Comparison of ENCODE assay signal across 2 cellular contexts in the genomic region with DNA sequence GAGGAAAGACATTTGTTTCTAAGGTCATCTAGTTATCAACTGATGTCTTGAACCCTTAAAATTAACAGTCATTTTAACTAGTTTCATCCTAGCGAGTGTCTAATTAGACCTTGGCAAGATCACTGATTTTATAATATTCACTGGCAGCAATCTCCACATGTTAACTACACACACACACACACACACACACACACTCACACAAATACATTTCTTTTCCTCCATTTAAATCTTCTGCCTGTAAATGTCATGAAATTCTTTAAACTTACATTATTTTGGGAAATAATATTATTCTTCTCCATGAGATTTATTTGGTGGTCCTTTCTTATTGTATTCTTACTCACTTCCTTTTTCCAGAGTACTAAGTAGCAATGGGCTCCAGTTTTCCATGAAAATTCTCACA.
TF ChIP-seq lines count a peak whose summit lies in the region.

No MANE protein-coding gene starts in this region.

TF ChIP-seq in HCT116, 20 proteins besides CTCF, POLR2A, EP300 and RAD21:
- TF ChIP-seq ZFX (IDR thresholded peaks at IDR 0.05), result no peak
- TF ChIP-seq EGR1 (IDR thresholded peaks at IDR 0.05; ENCODE audit: low read depth), result no peak
- 0 out of 2 replicates have a peak, but pooled peaks have one; percentile 76 for TF ChIP-seq EZH2 (IDR thresholded peaks at IDR 0.05)

TF ChIP-seq in GM12878, 131 proteins besides CTCF, POLR2A, EP300 and RAD21:
- TF ChIP-seq, protein P1, sequence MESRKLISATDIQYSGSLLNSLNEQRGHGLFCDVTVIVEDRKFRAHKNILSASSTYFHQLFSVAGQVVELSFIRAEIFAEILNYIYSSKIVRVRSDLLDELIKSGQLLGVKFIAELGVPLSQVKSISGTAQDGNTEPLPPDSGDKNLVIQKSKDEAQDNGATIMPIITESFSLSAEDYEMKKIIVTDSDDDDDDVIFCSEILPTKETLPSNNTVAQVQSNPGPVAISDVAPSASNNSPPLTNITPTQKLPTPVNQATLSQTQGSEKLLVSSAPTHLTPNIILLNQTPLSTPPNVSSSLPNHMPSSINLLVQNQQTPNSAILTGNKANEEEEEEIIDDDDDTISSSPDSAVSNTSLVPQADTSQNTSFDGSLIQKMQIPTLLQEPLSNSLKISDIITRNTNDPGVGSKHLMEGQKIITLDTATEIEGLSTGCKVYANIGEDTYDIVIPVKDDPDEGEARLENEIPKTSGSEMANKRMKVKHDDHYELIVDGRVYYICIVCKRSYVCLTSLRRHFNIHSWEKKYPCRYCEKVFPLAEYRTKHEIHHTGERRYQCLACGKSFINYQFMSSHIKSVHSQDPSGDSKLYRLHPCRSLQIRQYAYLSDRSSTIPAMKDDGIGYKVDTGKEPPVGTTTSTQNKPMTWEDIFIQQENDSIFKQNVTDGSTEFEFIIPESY (IDR thresholded peaks at IDR 0.05), result no peak
- TF ChIP-seq, protein P2, sequence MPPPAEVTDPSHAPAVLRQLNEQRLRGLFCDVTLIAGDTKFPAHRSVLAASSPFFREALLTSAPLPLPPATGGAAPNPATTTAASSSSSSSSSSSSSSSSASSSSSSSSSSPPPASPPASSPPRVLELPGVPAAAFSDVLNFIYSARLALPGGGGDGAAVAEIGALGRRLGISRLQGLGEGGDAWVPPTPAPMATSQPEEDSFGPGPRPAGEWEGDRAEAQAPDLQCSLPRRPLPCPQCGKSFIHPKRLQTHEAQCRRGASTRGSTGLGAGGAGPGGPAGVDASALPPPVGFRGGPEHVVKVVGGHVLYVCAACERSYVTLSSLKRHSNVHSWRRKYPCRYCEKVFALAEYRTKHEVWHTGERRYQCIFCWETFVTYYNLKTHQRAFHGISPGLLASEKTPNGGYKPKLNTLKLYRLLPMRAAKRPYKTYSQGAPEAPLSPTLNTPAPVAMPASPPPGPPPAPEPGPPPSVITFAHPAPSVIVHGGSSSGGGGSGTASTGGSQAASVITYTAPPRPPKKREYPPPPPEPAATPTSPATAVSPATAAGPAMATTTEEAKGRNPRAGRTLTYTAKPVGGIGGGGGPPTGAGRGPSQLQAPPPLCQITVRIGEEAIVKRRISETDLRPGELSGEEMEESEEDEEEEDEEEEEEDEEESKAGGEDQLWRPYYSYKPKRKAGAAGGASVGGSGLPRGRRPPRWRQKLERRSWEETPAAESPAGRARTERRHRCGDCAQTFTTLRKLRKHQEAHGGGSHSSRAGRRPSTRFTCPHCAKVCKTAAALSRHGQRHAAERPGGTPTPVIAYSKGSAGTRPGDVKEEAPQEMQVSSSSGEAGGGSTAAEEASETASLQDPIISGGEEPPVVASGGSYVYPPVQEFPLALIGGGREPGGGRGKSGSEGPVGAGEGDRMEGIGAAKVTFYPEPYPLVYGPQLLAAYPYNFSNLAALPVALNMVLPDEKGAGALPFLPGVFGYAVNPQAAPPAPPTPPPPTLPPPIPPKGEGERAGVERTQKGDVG (CRISPR knock-in tag; IDR thresholded peaks at IDR 0.05), result no peak
- TF ChIP-seq, protein P3, sequence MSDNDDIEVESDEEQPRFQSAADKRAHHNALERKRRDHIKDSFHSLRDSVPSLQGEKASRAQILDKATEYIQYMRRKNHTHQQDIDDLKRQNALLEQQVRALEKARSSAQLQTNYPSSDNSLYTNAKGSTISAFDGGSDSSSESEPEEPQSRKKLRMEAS (IDR thresholded peaks at IDR 0.05; ENCODE audit: low read depth, low read length), result no peak
- TF ChIP-seq CHD4 (IDR thresholded peaks at IDR 0.05), result no peak
- TF ChIP-seq NFXL1 (IDR thresholded peaks at IDR 0.05; ENCODE audit: borderline replicate concordance), result no peak
- no peak for TF ChIP-seq SRF (IDR thresholded peaks at IDR 0.05; ENCODE audit: low read depth in 2 of 2, low read length in 2 of 2)
- no peak for TF ChIP-seq FOS (IDR thresholded peaks at IDR 0.05; ENCODE audit: borderline replicate concordance, extremely low read depth, insufficient read length)
- TF ChIP-seq, protein P4, sequence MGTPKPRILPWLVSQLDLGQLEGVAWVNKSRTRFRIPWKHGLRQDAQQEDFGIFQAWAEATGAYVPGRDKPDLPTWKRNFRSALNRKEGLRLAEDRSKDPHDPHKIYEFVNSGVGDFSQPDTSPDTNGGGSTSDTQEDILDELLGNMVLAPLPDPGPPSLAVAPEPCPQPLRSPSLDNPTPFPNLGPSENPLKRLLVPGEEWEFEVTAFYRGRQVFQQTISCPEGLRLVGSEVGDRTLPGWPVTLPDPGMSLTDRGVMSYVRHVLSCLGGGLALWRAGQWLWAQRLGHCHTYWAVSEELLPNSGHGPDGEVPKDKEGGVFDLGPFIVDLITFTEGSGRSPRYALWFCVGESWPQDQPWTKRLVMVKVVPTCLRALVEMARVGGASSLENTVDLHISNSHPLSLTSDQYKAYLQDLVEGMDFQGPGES (IDR thresholded peaks at IDR 0.05), result no peak
- TF ChIP-seq, protein P5, sequence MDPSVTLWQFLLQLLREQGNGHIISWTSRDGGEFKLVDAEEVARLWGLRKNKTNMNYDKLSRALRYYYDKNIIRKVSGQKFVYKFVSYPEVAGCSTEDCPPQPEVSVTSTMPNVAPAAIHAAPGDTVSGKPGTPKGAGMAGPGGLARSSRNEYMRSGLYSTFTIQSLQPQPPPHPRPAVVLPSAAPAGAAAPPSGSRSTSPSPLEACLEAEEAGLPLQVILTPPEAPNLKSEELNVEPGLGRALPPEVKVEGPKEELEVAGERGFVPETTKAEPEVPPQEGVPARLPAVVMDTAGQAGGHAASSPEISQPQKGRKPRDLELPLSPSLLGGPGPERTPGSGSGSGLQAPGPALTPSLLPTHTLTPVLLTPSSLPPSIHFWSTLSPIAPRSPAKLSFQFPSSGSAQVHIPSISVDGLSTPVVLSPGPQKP (IDR thresholded peaks at IDR 0.05; ENCODE audit: low read depth, low read length), result no peak
- no peak for TF ChIP-seq RB1 (IDR thresholded peaks at IDR 0.05; ENCODE audit: borderline replicate concordance)
- TF ChIP-seq POLR2AphosphoS2 (IDR thresholded peaks at IDR 0.05; ENCODE audit: low read depth, low read length), result no peak
- TF ChIP-seq CBX5 (IDR thresholded peaks at IDR 0.05; ENCODE audit: low read depth), result no peak
- TF ChIP-seq SMC3 (IDR thresholded peaks at IDR 0.05; ENCODE audit: borderline replicate concordance, low read length), result no peak
- no peak for TF ChIP-seq DPF2 (IDR thresholded peaks at IDR 0.05)
- TF ChIP-seq NR2C1 (IDR thresholded peaks at IDR 0.05), result no peak
